ENCODE assay signal across 17 cellular contexts in genomic region chr18:8450898-8451665, GRCh38.
"Had no signal": no experiment of that assay in that cellular context is flagged by ENCODE, and none has a peak within 500 bp of the region (broad histone marks: within the 10 kb centered on the region; RNA-seq: fewer than 3 reads in every experiment).

No MANE protein-coding gene starts in this region.

- DNase-seq: activated CD4-positive, alpha-beta T cell treated with anti-CD3 and anti-CD28 coated beads, Interleukin-2, amount 50 U/mL, for 48 hours; activated CD4-positive, CD25-positive, alpha-beta regulatory T cell treated with anti-CD3 and anti-CD28 coated beads, Interleukin-2, amount 50 U/mL, for 72 hours; activated naive CD4-positive, alpha-beta T cell treated with Interleukin-2 at 50 U/mL for 16 hours; dermis blood vessel endothelial cell; effector memory CD8-positive, alpha-beta T cell; foreskin melanocyte; head of caudate nucleus; islet precursor cell; mesenchymal stem cell; stimulated activated naive B cell treated with anti-CD40 and anti-IgM and Interleukin-4, amounts not matched to agents 10 μg/mL and 1 μg/mL and 100 μg/mL, for 72 hours; T-helper 1 cell; T1000 had no signal

- H3K36me3 ChIP-seq: ascending aorta, tibial artery, vagina had no signal

- H3K4me3 ChIP-seq: ascending aorta, tibial artery, vagina had no signal

- H3K27ac ChIP-seq: ascending aorta, epithelial cell of prostate, tibial artery, vagina had no signal

- H3K9me3 ChIP-seq: ascending aorta, tibial artery, vagina had no signal

- H3K4me1 ChIP-seq: ascending aorta, tibial artery, vagina had no signal

- H3K27me3 ChIP-seq: ascending aorta, tibial artery, vagina had no signal

- ATAC-seq: activated T-helper 17 cell treated with anti-CD3 and anti-CD28 coated beads, Interleukin-2, amount 50 U/mL, for 72 hours; effector memory CD8-positive, alpha-beta T cell; stimulated activated naive B cell treated with anti-CD40 and anti-IgM and Interleukin-4, amounts not matched to agents 10 μg/mL and 1 μg/mL and 100 μg/mL, for 72 hours had no signal
